14 cellular contexts compared by ENCODE assay signal in the genomic region with DNA sequence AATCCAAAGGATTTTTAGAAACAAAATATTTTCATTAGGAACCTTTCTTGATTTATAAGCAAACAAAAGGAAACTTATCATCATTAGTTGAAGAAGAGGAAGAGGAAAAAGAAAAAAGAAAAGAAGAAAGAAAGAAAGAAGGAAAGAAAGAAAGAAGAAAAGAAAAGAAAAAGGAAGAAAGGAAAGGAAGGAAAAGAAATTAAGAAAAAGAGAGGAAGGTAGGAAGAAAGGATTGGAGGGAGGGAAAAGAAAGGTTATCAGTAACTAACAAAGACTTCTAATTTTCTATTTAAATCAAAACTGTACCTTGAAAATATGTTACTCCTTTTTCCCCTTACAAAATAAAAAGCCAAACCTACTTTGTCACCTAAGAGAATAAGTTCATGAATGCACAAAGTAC. TPM values are rescaled to one million over a fixed set of nuclear protein-coding genes. Genes with fewer than 3 reads are reported as not detected.
"Had no signal": no experiment of that assay in that cellular context is flagged by ENCODE, and none has a peak within 500 bp of the region (broad histone marks: within the 10 kb centered on the region; RNA-seq: fewer than 3 reads in every experiment).

No MANE protein-coding gene starts in this region.

- H2AFZ ChIP-seq: hepatocyte had no signal

- H3K4me1 Mint-ChIP-seq: stimulated activated effector memory CD8-positive, alpha-beta T cell treated with anti-CD3 and anti-CD28 coated beads, Interleukin-12 subunit alpha, Interleukin-12 subunit beta, amount 100 ng/mL, for 72 hours had no signal

- H3K9me3 Mint-ChIP-seq: activated naive CD4-positive, alpha-beta T cell treated with anti-CD3 and anti-CD28 coated beads, Interleukin-2, amount 10 ng/mL, durations not matched to agents 7 days and 5 days; activated T-helper 2 cell treated with anti-CD3 and anti-CD28 coated beads, Interferon-gamma antibody, Interleukin-2, Interleukin-4, amounts not matched to agents 10 μg/mL and 5 μg/mL and 100 μg/mL, durations not matched to agents 14 hours and 24 hours and 36 hours; naive thymus-derived CD8-positive, alpha-beta T cell; stimulated activated effector memory CD8-positive, alpha-beta T cell treated with anti-CD3 and anti-CD28 coated beads, Interleukin-12 subunit alpha, Interleukin-12 subunit beta, amount 100 ng/mL, for 72 hours had no signal

- H3K4me3 ChIP-seq: cardiac muscle cell, hepatocyte, mucosa of descending colon, transverse colon had no signal

- H3K4me1 ChIP-seq: transverse colon had no signal

- H3K4me3 Mint-ChIP-seq: activated naive CD4-positive, alpha-beta T cell treated with anti-CD3 and anti-CD28 coated beads, Interleukin-2, amount 10 ng/mL, durations not matched to agents 7 days and 5 days; naive thymus-derived CD8-positive, alpha-beta T cell; stimulated activated effector memory CD8-positive, alpha-beta T cell treated with anti-CD3 and anti-CD28 coated beads, Interleukin-12 subunit alpha, Interleukin-12 subunit beta, amount 100 ng/mL, for 72 hours had no signal

- FAIRE-seq: colon had no signal

- H3K36me3 ChIP-seq: cardiac muscle cell, transverse colon had no signal

- ATAC-seq: mucosa of descending colon; naive thymus-derived CD8-positive, alpha-beta T cell; stimulated activated effector memory CD8-positive, alpha-beta T cell treated with anti-CD3 and anti-CD28 coated beads, Interleukin-12 subunit alpha, Interleukin-12 subunit beta, amount 100 ng/mL, for 72 hours had no signal

- H3K79me2 ChIP-seq: hepatocyte had no signal

- DNase-seq: activated CD4-positive, alpha-beta T cell treated with anti-CD3 and anti-CD28 coated beads, Interleukin-2, amount 50 U/mL, for 1 hour; activated naive CD4-positive, alpha-beta T cell treated with anti-CD3 and anti-CD28 coated beads, Interleukin-2, amount 10 ng/mL, durations not matched to agents 7 days and 5 days; islet precursor cell; mammary epithelial cell; mucosa of descending colon; naive thymus-derived CD8-positive, alpha-beta T cell; posterior cingulate gyrus; retina; transverse colon had no signal

- H3K27ac Mint-ChIP-seq: activated naive CD4-positive, alpha-beta T cell treated with anti-CD3 and anti-CD28 coated beads, Interleukin-2, amount 10 ng/mL, durations not matched to agents 7 days and 5 days; activated T-helper 2 cell treated with anti-CD3 and anti-CD28 coated beads, Interferon-gamma antibody, Interleukin-2, Interleukin-4, amounts not matched to agents 10 μg/mL and 5 μg/mL and 100 μg/mL, durations not matched to agents 14 hours and 24 hours and 36 hours; naive thymus-derived CD8-positive, alpha-beta T cell; stimulated activated effector memory CD8-positive, alpha-beta T cell treated with anti-CD3 and anti-CD28 coated beads, Interleukin-12 subunit alpha, Interleukin-12 subunit beta, amount 100 ng/mL, for 72 hours had no signal

- H3K9me3 ChIP-seq: mucosa of descending colon, transverse colon had no signal

- H3K4me2 ChIP-seq: hepatocyte had no signal

- H3K36me3 Mint-ChIP-seq: activated naive CD4-positive, alpha-beta T cell treated with anti-CD3 and anti-CD28 coated beads, Interleukin-2, amount 10 ng/mL, durations not matched to agents 7 days and 5 days; naive thymus-derived CD8-positive, alpha-beta T cell; stimulated activated effector memory CD8-positive, alpha-beta T cell treated with anti-CD3 and anti-CD28 coated beads, Interleukin-12 subunit alpha, Interleukin-12 subunit beta, amount 100 ng/mL, for 72 hours had no signal

- H3K27ac ChIP-seq: cardiac muscle cell, hepatocyte, transverse colon had no signal

RNA-seq across cellular contexts. Expression of a gene that starts 10.0 kb away (rescaled TPM):
- polyA plus RNA-seq: cardiac muscle cell, mammary epithelial cell had no signal
